12 cellular contexts compared by ENCODE assay signal in genomic region chr1:175319912-175320230, GRCh38.
DNase-seq lines count a peak whose midpoint lies in the region; ATAC-seq and TF ChIP-seq lines count a peak whose summit lies in the region.
"Had no signal": no experiment of that assay in that cellular context is flagged by ENCODE, and none has a peak within 500 bp of the region (broad histone marks: within the 10 kb centered on the region; RNA-seq: fewer than 3 reads in every experiment).

No MANE protein-coding gene starts in this region.

- H3K36me3 ChIP-seq in PC-9 (ENCODE audit: low read depth) (no peaks in the 10 kb centered on the region), aorta (ENCODE audit: control insufficient read depth in 1 of 2, insufficient read depth in 2 of 2, low read length in 1 of 2) (no peaks in the 10 kb centered on the region)
- H3K36me3 ChIP-seq: sigmoid colon, thoracic aorta had no signal

- ATAC-seq in HG02759 (IDR thresholded peaks at IDR 0.05; ENCODE audit: unreplicated experiment) (peak; percentile 11), aorta (ENCODE audit: low FRiP score) (no peak), left cardiac atrium (no peak)
- peak; percentile 57 for ATAC-seq in stimulated activated memory B cell treated with anti-CD40 and anti-IgM and Interleukin-4, amounts not matched to agents 10 μg/mL and 1 μg/mL and 100 μg/mL, for 72 hours

- no peaks in the 10 kb centered on the region for H4K20me1 ChIP-seq in PC-9 (ENCODE audit: insufficient read depth)

- H3F3A ChIP-seq in PC-9 (ENCODE audit: insufficient read depth, low read depth), result no peaks in the 10 kb centered on the region

- POLR2A ChIA-PET in PC-9 (lab: Charles Lee; ENCODE audit: unreplicated experiment), result no interaction called here

- H3K27ac ChIP-seq in PC-9 (no peak overlapping the region), aorta (ENCODE audit: low read depth in 1 of 2, low read length in 2 of 2) (no peak overlapping the region)
- H3K27ac ChIP-seq: thoracic aorta had no signal

- H3K4me3 Mint-ChIP-seq in activated T-cell treated with anti-CD3 and anti-CD28 coated beads, Interleukin-2, amount 50 U/mL, for 24 hours, result no peak overlapping the region
- H3K4me3 Mint-ChIP-seq in stimulated activated memory B cell treated with anti-CD40 and anti-IgM and Interleukin-4, amounts not matched to agents 10 μg/mL and 1 μg/mL and 100 μg/mL, for 72 hours, result no peak overlapping the region
- H3K4me3 Mint-ChIP-seq: activated naive CD8-positive, alpha-beta T cell had no signal

- intact Hi-C loops in PC-9 (cut with micrococcal nuclease; ENCODE audit: unreplicated experiment), result loop anchor here (1.0 to 5.0 kb wide), 2 partner anchors 165 to 293 kb away; no protein-coding TSS in a partner anchor
- intact Hi-C loops in aorta (cut with DNase I), result loop anchor here (1.0 to 10.0 kb wide), 4 partner anchors 167 to 288 kb away; no protein-coding TSS in a partner anchor
- intact Hi-C loops in left cardiac atrium (cut with DNase I), result loop anchor here (1.0 to 10.0 kb wide), 3 partner anchors 165 to 285 kb away; no protein-coding TSS in a partner anchor

- H3K4me3 ChIP-seq in PC-9 (no peak overlapping the region), aorta (ENCODE audit: low read length in 2 of 2) (no peak overlapping the region)
- H3K4me3 ChIP-seq: sigmoid colon, thoracic aorta had no signal

- peak overlapping the region; percentile 19 for H3K27ac Mint-ChIP-seq in activated T-cell treated with anti-CD3 and anti-CD28 coated beads, Interleukin-2, amount 50 U/mL, for 24 hours
- peak overlapping the region; percentile 50 for H3K27ac Mint-ChIP-seq in stimulated activated memory B cell treated with anti-CD40 and anti-IgM and Interleukin-4, amounts not matched to agents 10 μg/mL and 1 μg/mL and 100 μg/mL, for 72 hours
- H3K27ac Mint-ChIP-seq: activated naive CD8-positive, alpha-beta T cell had no signal

- no peak overlapping the region for H2AFZ ChIP-seq in PC-9

- WGBS in aorta, 2 donors, result 0 to 11% methylated on average over 1 of the region's 1 CpG

- no TSS peak for BruUV-seq in PC-9 (replicated peaks; lab: Mats Ljungman, UMichigan)

- no peaks in the 10 kb centered on the region for H3K27me3 ChIP-seq in PC-9 (ENCODE audit: insufficient read depth, low read depth)
- H3K27me3 ChIP-seq in aorta (ENCODE audit: control insufficient read depth in 1 of 2, insufficient read depth in 2 of 2, low read length in 1 of 2), result no peaks in the 10 kb centered on the region
- H3K27me3 ChIP-seq: sigmoid colon had no signal

- H3K4me1 ChIP-seq in PC-9 (replicated peaks; ENCODE audit: insufficient read depth), result peaks cover 22% of the 10 kb centered on the region
- no peaks in the 10 kb centered on the region for H3K4me1 ChIP-seq in aorta (ENCODE audit: control insufficient read depth in 1 of 2, insufficient read depth in 2 of 2, low read length in 2 of 2)

- CTCF ChIA-PET in PC-9 (lab: Charles Lee), result interaction anchor here (1.0 to 2.5 kb wide), 2 partner anchors 165 to 168 kb away, joined by 3 to 13 read pairs; no protein-coding TSS in a partner anchor

- no peak overlapping the region for H3K4me2 ChIP-seq in PC-9

- H3K4me1 Mint-ChIP-seq in activated T-cell treated with anti-CD3 and anti-CD28 coated beads, Interleukin-2, amount 50 U/mL, for 24 hours (ENCODE audit: low read depth), result peaks cover 11% of the 10 kb centered on the region
- peaks cover 20% of the 10 kb centered on the region for H3K4me1 Mint-ChIP-seq in stimulated activated memory B cell treated with anti-CD40 and anti-IgM and Interleukin-4, amounts not matched to agents 10 μg/mL and 1 μg/mL and 100 μg/mL, for 72 hours

- no peak for DNase-seq in activated T-cell treated with anti-CD3 and anti-CD28 coated beads, Interleukin-2, amount 50 U/mL, for 24 hours
- DNase-seq in activated T-cell treated with anti-CD3 and anti-CD28 coated beads, Interleukin-2, amount 50 U/mL, for 48 hours, result no peak
- DNase-seq in PC-9, result no peak
- DNase-seq in aorta, result no peak
- no peak for DNase-seq in left cardiac atrium
- DNase-seq in NAMALWA (ENCODE audit: low spot score), result no peak

- peak; percentile 14; the same call in 1 of the 2 replicates for TF ChIP-seq CTCF in PC-9 (conservative IDR thresholded peaks at IDR 0.05)

- H3K27me3 Mint-ChIP-seq in activated T-cell treated with anti-CD3 and anti-CD28 coated beads, Interleukin-2, amount 50 U/mL, for 24 hours, result no peaks in the 10 kb centered on the region
- H3K27me3 Mint-ChIP-seq in stimulated activated memory B cell treated with anti-CD40 and anti-IgM and Interleukin-4, amounts not matched to agents 10 μg/mL and 1 μg/mL and 100 μg/mL, for 72 hours, result no peaks in the 10 kb centered on the region
- H3K27me3 Mint-ChIP-seq: activated naive CD8-positive, alpha-beta T cell had no signal

- H3K79me2 ChIP-seq in PC-9 (ENCODE audit: low read depth), result no peaks in the 10 kb centered on the region

- no peaks in the 10 kb centered on the region for H3K9me3 Mint-ChIP-seq in activated T-cell treated with anti-CD3 and anti-CD28 coated beads, Interleukin-2, amount 50 U/mL, for 24 hours
- no peaks in the 10 kb centered on the region for H3K9me3 Mint-ChIP-seq in stimulated activated memory B cell treated with anti-CD40 and anti-IgM and Interleukin-4, amounts not matched to agents 10 μg/mL and 1 μg/mL and 100 μg/mL, for 72 hours
- H3K9me3 Mint-ChIP-seq: immature natural killer cell had no signal

- H3K36me3 Mint-ChIP-seq in activated T-cell treated with anti-CD3 and anti-CD28 coated beads, Interleukin-2, amount 50 U/mL, for 24 hours (ENCODE audit: low read depth), result no peaks in the 10 kb centered on the region
- no peaks in the 10 kb centered on the region for H3K36me3 Mint-ChIP-seq in stimulated activated memory B cell treated with anti-CD40 and anti-IgM and Interleukin-4, amounts not matched to agents 10 μg/mL and 1 μg/mL and 100 μg/mL, for 72 hours
- H3K36me3 Mint-ChIP-seq: activated naive CD8-positive, alpha-beta T cell; immature natural killer cell had no signal

- no peaks in the 10 kb centered on the region for H3K9me2 ChIP-seq in PC-9 (ENCODE audit: insufficient read depth)

- H3K9me3 ChIP-seq in PC-9 (ENCODE audit: insufficient read depth, low read depth), result no peaks in the 10 kb centered on the region
- no peaks in the 10 kb centered on the region for H3K9me3 ChIP-seq in aorta (ENCODE audit: control insufficient read depth, low read length)
- H3K9me3 ChIP-seq: sigmoid colon, thoracic aorta had no signal

Comparison
In these comparisons a context has a peak if more than half of its experiments do, and no peak if none do; other contexts are left out.
1. ATAC-seq: peak in HG02759 (single experiment) and stimulated activated memory B cell treated with anti-CD40 and anti-IgM and Interleukin-4, amounts not matched to agents 10 μg/mL and 1 μg/mL and 100 μg/mL, for 72 hours (single experiment); none in aorta (single experiment) and left cardiac atrium (0 of 2).